In the genomic region with DNA sequence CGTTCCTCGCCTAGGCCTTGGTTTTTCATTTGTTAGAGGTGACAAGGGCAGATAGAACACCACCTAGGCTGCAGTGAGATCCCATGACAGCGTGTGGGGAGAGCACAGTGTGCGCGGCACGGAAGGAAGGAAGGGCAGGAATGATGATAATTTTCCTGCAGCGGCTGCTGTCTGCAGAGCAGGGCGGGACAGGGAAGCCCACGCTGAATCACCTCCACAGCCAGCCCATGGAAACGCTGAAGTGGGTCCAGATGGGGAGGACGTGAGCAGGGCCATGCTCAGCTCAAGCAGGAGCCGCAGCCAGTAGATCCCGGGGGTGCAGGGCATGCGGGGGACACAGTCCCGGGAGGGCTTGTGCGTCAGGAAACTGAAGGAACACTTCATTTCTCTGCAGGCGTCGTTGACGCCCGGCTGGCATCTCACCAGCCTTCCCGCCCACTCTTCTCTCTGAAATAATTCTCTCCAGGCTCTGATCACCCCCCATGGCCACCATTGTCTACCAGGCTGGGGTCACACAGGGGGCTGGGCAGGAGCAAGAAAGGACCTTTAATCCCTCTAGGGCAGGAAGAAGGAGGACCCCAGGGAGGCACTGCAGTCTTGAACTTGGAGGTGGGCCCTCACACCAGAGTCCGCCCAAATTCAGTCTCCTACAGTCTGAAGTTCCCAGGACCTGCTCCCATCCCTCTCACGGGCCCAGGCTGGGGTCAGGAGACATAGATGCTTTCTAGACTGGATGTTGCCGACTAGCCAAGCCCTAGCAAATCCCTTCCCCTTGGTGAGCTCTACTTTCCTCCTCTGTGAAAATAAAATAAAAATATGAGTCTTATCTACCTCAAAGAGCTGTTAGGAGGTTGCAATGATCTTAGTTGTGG, we compare ENCODE assay signal across 12 cellular contexts. TPM values are rescaled to one million over a fixed set of nuclear protein-coding genes. Genes with fewer than 3 reads are reported as not detected.
DNase-seq lines count a peak whose midpoint lies in the region; ATAC-seq and TF ChIP-seq lines count a peak whose summit lies in the region.
"Had no signal": no experiment of that assay in that cellular context is flagged by ENCODE, and none has a peak within 500 bp of the region (broad histone marks: within the 10 kb centered on the region; RNA-seq: fewer than 3 reads in every experiment).

No MANE protein-coding gene starts in this region.

- H3K4me3 Mint-ChIP-seq in activated naive CD8-positive, alpha-beta T cell treated with anti-CD3 and anti-CD28 coated beads for 36 hours = no peak overlapping the region

- TF ChIP-seq CTCF in fibroblast of pulmonary artery (IDR thresholded peaks at IDR 0.05; ENCODE audit: low read length, missing control alignments) (no peak), omental fat pad (IDR thresholded peaks at IDR 0.05) (no peak)

- peaks cover 7% of the 10 kb centered on the region for H3K27me3 Mint-ChIP-seq in activated naive CD8-positive, alpha-beta T cell treated with anti-CD3 and anti-CD28 coated beads for 36 hours

- H3K9me3 Mint-ChIP-seq in activated naive CD8-positive, alpha-beta T cell treated with anti-CD3 and anti-CD28 coated beads for 36 hours = no peaks in the 10 kb centered on the region

- peak; percentile 60 for ATAC-seq in omental fat pad (ENCODE audit: low FRiP score)
- ATAC-seq: HCT116; stimulated activated naive CD8-positive, alpha-beta T cell treated with anti-CD3 and anti-CD28 coated beads, Interleukin-15, Interleukin-2, amounts not matched to agents 100 U/mL and 50 U/mL, for 24 hours had no signal

- H3K27ac Mint-ChIP-seq in activated naive CD8-positive, alpha-beta T cell treated with anti-CD3 and anti-CD28 coated beads for 36 hours = no peak overlapping the region

- peaks cover 18% of the 10 kb centered on the region for H3K4me1 Mint-ChIP-seq in activated naive CD8-positive, alpha-beta T cell treated with anti-CD3 and anti-CD28 coated beads for 36 hours

- no peak overlapping the region for H3K4me3 ChIP-seq in fibroblast of pulmonary artery (replicated peaks; ENCODE audit: low read depth, low read length)

- H3K36me3 Mint-ChIP-seq in activated naive CD8-positive, alpha-beta T cell treated with anti-CD3 and anti-CD28 coated beads for 36 hours = no peaks in the 10 kb centered on the region

- peak; percentile 37 for DNase-seq in DMS 273 (lab: John Stamatoyannopoulos, UW; ENCODE audit: unreplicated experiment)
- no peak for DNase-seq in DMS 273 treated with DMSO at 0.1 percent for 48 hours (lab: John Stamatoyannopoulos, UW)
- DNase-seq in fibroblast of pulmonary artery (ENCODE audit: low read depth) = peak; percentile 91
- no peak for DNase-seq in omental fat pad (ENCODE audit: low spot score)
- DNase-seq in ureter (ENCODE audit: low spot score) = peak; percentile 68
- no peak for DNase-seq in KG1 (lab: John Stamatoyannopoulos, UW)
- no peak for DNase-seq in NCI-H1930 (lab: John Stamatoyannopoulos, UW)
- DNase-seq in activated naive CD8-positive, alpha-beta T cell treated with anti-CD3 and anti-CD28 coated beads for 36 hours = no peak
- DNase-seq: NCI-H1092; stimulated activated naive CD8-positive, alpha-beta T cell treated with anti-CD3 and anti-CD28 coated beads, Interleukin-15, Interleukin-2, amounts not matched to agents 100 U/mL and 50 U/mL, for 24 hours had no signal

RNA-seq across cellular contexts. Expression of gene SYNPO, which starts 20.9 kb away (rescaled TPM):
- total RNA-seq in omental fat pad = 10 to 100 TPM; 12.2 to 43.6 (median 26.1) TPM
- 73.9 TPM for total RNA-seq in ureter
- under 1 TPM; 0.39 to 0.76 TPM for total RNA-seq in activated naive CD8-positive, alpha-beta T cell treated with anti-CD3 and anti-CD28 coated beads for 36 hours

RNA-seq across cellular contexts. Expression of gene MYOZ3, which starts 41.5 kb away (rescaled TPM):
- total RNA-seq in omental fat pad (1 to 10 TPM in 1 of 4 donors, under 1 TPM in 2, not detected in 1; 0.28 to 1.7 (median 0.56) TPM), ureter (2.6 TPM)
- under 1 TPM; 0.06 to 0.16 TPM for total RNA-seq in activated naive CD8-positive, alpha-beta T cell treated with anti-CD3 and anti-CD28 coated beads for 36 hours
- total RNA-seq: OCI-LY7 had no signal

Comparison
In these comparisons a context has a peak if more than half of its experiments do, and no peak if none do; other contexts are left out.
1. DNase-seq: peak in DMS 273 (single experiment), fibroblast of pulmonary artery (single experiment) and ureter (single experiment); none in DMS 273 treated with DMSO at 0.1 percent for 48 hours (single experiment), omental fat pad (single experiment), KG1 (single experiment), NCI-H1930 (0 of 2) and activated naive CD8-positive, alpha-beta T cell treated with anti-CD3 and anti-CD28 coated beads for 36 hours (single experiment).
2. RNA of gene SYNPO, which starts 20.9 kb away (total RNA-seq): 73.9 TPM in ureter (single experiment) and 12.2 to 43.6 TPM in omental fat pad; 0.39 to 0.76 TPM in activated naive CD8-positive, alpha-beta T cell treated with anti-CD3 and anti-CD28 coated beads for 36 hours; every median in the first group is over 4 times any median in the second.